ENCODE assay signal across 9 cellular contexts in the genomic region with DNA sequence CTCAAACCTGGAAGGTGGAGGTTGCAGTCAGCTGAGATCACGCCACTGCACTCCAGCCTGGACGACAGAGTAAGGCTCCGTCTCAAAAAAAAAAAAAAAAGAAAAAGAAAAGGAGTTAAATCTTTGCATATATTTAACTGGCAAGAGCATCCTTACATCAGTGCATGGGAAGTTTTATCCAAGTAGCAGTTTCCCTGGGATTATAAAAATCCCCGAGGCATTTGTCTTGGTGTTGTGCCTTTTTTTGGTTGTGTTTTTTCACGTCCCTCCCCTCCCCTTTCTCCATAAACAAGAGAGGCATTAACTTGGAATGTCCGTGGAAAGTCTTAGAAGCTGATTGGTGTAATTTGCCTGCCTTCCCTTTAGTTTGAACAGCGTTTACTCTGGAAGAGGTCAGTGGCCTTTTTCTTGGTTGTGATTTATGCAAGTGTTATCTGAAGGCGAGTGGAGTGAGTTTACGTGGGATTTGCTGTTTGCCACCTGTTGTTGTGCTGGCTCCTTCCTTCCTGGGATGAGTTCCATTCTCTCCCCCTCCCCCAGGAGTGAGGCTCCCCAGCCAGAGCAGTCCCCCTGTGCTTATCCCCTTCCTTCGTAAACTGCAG. TPM values are rescaled to one million over a fixed set of nuclear protein-coding genes. Genes with fewer than 3 reads are reported as not detected.
A peak's percentile ranks its signal among the peaks of the same experiment; 100 is the strongest.
DNase-seq lines count a peak whose midpoint lies in the region; ATAC-seq and TF ChIP-seq lines count a peak whose summit lies in the region.
"Had no signal": no experiment of that assay in that cellular context is flagged by ENCODE, and none has a peak within 500 bp of the region (broad histone marks: within the 10 kb centered on the region; RNA-seq: fewer than 3 reads in every experiment).

No MANE protein-coding gene starts in this region.

- peaks cover 34 to 90% (median 80%) of the 10 kb centered on the region in 4 donors for H3K4me1 ChIP-seq in liver (ENCODE audit: control insufficient read depth in 4 of 4, insufficient read depth in 4 of 4, low read length in 3 of 4)
- H3K4me1 ChIP-seq in thoracic aorta (ENCODE audit: control insufficient read depth in 1 of 2, low read depth in 2 of 2): peaks cover 68 to 95% of the 10 kb centered on the region in 2 donors

- TF ChIP-seq CTCF in liver (IDR thresholded peaks at IDR 0.05; ENCODE audit: low read depth, low read length, missing input control) (no peak), thoracic aorta (IDR thresholded peaks at IDR 0.05) (no peak)

- DNase-seq in activated CD4-positive, alpha-beta memory T cell treated with anti-CD3 and anti-CD28 coated beads, Interleukin-2, amount 10 ng/mL, durations not matched to agents 7 days and 5 days: no peak
- no peak for DNase-seq in activated CD4-positive, alpha-beta memory T cell treated with anti-CD3 and anti-CD28 coated beads for 36 hours
- peak; percentile 39 for DNase-seq in astrocyte of the hippocampus (ENCODE audit: low read depth, low spot score)
- DNase-seq in thoracic aorta (ENCODE audit: low spot score): no peak
- no peak for DNase-seq in NK-92 treated with Interleukin-12 subunit alpha and Interleukin-12 subunit beta, amount 100 ng/mL, for 24 hours (lab: John Stamatoyannopoulos, UW)
- DNase-seq in GM03348 (ENCODE audit: low spot score): no peak
- DNase-seq: NCI-H1436 had no signal

- H3K27ac ChIP-seq in liver (ENCODE audit: low read depth in 1 of 2, low read length in 2 of 2) (peak overlapping the region; percentile 91), thoracic aorta (peak overlapping the region; percentile 99 to 100)

- no peaks in the 10 kb centered on the region for H3K27me3 Mint-ChIP-seq in activated CD4-positive, alpha-beta memory T cell treated with anti-CD3 and anti-CD28 coated beads, Interleukin-2, amount 10 ng/mL, durations not matched to agents 7 days and 5 days
- no peaks in the 10 kb centered on the region for H3K27me3 Mint-ChIP-seq in activated CD4-positive, alpha-beta memory T cell treated with anti-CD3 and anti-CD28 coated beads for 36 hours

- H3K9ac ChIP-seq in liver (ENCODE audit: low read depth in 1 of 2, low read length in 2 of 2): no peak overlapping the region

- H3K4me3 ChIP-seq in liver (ENCODE audit: low read depth in 1 of 3, low read length in 3 of 3): no peak overlapping the region
- peak overlapping the region; percentile 96 for H3K4me3 ChIP-seq in thoracic aorta

- intact Hi-C loops in activated CD4-positive, alpha-beta memory T cell treated with anti-CD3 and anti-CD28 coated beads for 36 hours (cut with micrococcal nuclease): loop anchor here (1.0 to 5.0 kb wide), 4 partner anchors 32 to 227 kb away; no protein-coding TSS in a partner anchor

- ATAC-seq in thoracic aorta (ENCODE audit: insufficient number of reproducible peaks, low FRiP score, low read depth) (no peak), GM21717 (IDR thresholded peaks at IDR 0.05; ENCODE audit: unreplicated experiment) (no peak)

- H3K27ac Mint-ChIP-seq in activated CD4-positive, alpha-beta memory T cell treated with anti-CD3 and anti-CD28 coated beads, Interleukin-2, amount 10 ng/mL, durations not matched to agents 7 days and 5 days: peak overlapping the region; percentile 87
- no peak overlapping the region for H3K27ac Mint-ChIP-seq in activated CD4-positive, alpha-beta memory T cell treated with anti-CD3 and anti-CD28 coated beads for 36 hours

- H3K4me3 Mint-ChIP-seq in activated CD4-positive, alpha-beta memory T cell treated with anti-CD3 and anti-CD28 coated beads, Interleukin-2, amount 10 ng/mL, durations not matched to agents 7 days and 5 days: peak overlapping the region; percentile 25
- no peak overlapping the region for H3K4me3 Mint-ChIP-seq in activated CD4-positive, alpha-beta memory T cell treated with anti-CD3 and anti-CD28 coated beads for 36 hours

- CTCF ChIA-PET in activated CD4-positive, alpha-beta memory T cell treated with anti-CD3 and anti-CD28 coated beads, Interleukin-2, amount 10 ng/mL, durations not matched to agents 7 days and 5 days (lab: Charles Lee): interaction anchor here (1.1 to 2.2 kb wide), 2 partner anchors 20 to 141 kb away, joined by 3 to 5 read pairs; no protein-coding TSS in a partner anchor
- CTCF ChIA-PET in activated CD4-positive, alpha-beta memory T cell treated with anti-CD3 and anti-CD28 coated beads for 36 hours (lab: Charles Lee): interaction anchor here (1.8 kb wide), 1 partner anchor 276 kb away, joined by 6 read pairs; the partner anchor contains the start of genes MRPS12 and SARS2

- WGBS in liver: 34% methylated on average over 10 of the region's 10 CpGs

- POLR2A ChIA-PET in activated CD4-positive, alpha-beta memory T cell treated with anti-CD3 and anti-CD28 coated beads, Interleukin-2, amount 10 ng/mL, durations not matched to agents 7 days and 5 days (lab: Charles Lee): no interaction called here
- POLR2A ChIA-PET in activated CD4-positive, alpha-beta memory T cell treated with anti-CD3 and anti-CD28 coated beads for 36 hours (lab: Charles Lee): no interaction called here

- peak; percentile 14 to 27 for TF ChIP-seq RAD21 in liver (IDR thresholded peaks at IDR 0.05)

- no peaks in the 10 kb centered on the region for H3K9me3 Mint-ChIP-seq in activated CD4-positive, alpha-beta memory T cell treated with anti-CD3 and anti-CD28 coated beads, Interleukin-2, amount 10 ng/mL, durations not matched to agents 7 days and 5 days
- H3K9me3 Mint-ChIP-seq in activated CD4-positive, alpha-beta memory T cell treated with anti-CD3 and anti-CD28 coated beads for 36 hours: no peaks in the 10 kb centered on the region

- peaks cover 77% of the 10 kb centered on the region for H3K36me3 Mint-ChIP-seq in activated CD4-positive, alpha-beta memory T cell treated with anti-CD3 and anti-CD28 coated beads, Interleukin-2, amount 10 ng/mL, durations not matched to agents 7 days and 5 days (ENCODE audit: low read depth)
- H3K36me3 Mint-ChIP-seq in activated CD4-positive, alpha-beta memory T cell treated with anti-CD3 and anti-CD28 coated beads for 36 hours: peaks cover 9% of the 10 kb centered on the region

- H3K9me3 ChIP-seq in liver (ENCODE audit: control insufficient read depth in 4 of 4, low read length in 3 of 4) (no peaks in the 10 kb centered on the region), thoracic aorta (no peaks in the 10 kb centered on the region)

- H3K27me3 ChIP-seq in liver (ENCODE audit: control insufficient read depth in 4 of 4, insufficient read depth in 4 of 4, low read length in 3 of 4) (no peaks in the 10 kb centered on the region), thoracic aorta (replicated peaks; ENCODE audit: insufficient read depth) (no peaks in the 10 kb centered on the region)

- H3K36me3 ChIP-seq in liver (ENCODE audit: control insufficient read depth in 4 of 4, insufficient read depth in 3 of 4, low read depth in 1 of 4, low read length in 3 of 4): no peaks in the 10 kb centered on the region
- no peaks in the 10 kb centered on the region for H3K36me3 ChIP-seq in thoracic aorta

- H3K4me1 Mint-ChIP-seq in activated CD4-positive, alpha-beta memory T cell treated with anti-CD3 and anti-CD28 coated beads, Interleukin-2, amount 10 ng/mL, durations not matched to agents 7 days and 5 days: peaks cover 99% of the 10 kb centered on the region
- H3K4me1 Mint-ChIP-seq in activated CD4-positive, alpha-beta memory T cell treated with anti-CD3 and anti-CD28 coated beads for 36 hours (ENCODE audit: low read depth): peaks cover 79% of the 10 kb centered on the region

TF ChIP-seq in liver, 16 proteins besides CTCF, POLR2A, EP300 and RAD21 (continues in another document):
- no peak for TF ChIP-seq GABPA (IDR thresholded peaks at IDR 0.05 in 1 of 2, conservative IDR thresholded peaks at IDR 0.05 in 1 of 2)

RNA-seq across cellular contexts. Expression of gene ACTN4, which starts 7.1 kb away (rescaled TPM):
- total RNA-seq in activated CD4-positive, alpha-beta memory T cell treated with anti-CD3 and anti-CD28 coated beads, Interleukin-2, amount 10 ng/mL, durations not matched to agents 7 days and 5 days: 100 to 1,000 TPM; 532 to 534 TPM
- 100 to 1,000 TPM; 267 to 270 TPM for total RNA-seq in activated CD4-positive, alpha-beta memory T cell treated with anti-CD3 and anti-CD28 coated beads for 36 hours
- total RNA-seq in liver: 100 to 1,000 TPM in 1 of 2 donors, 10 to 100 TPM in 1; 93.9 to 164 TPM
- 100 to 1,000 TPM in 1 of 2 donors, 10 to 100 TPM in 1; 35.4 to 104 TPM for polyA plus RNA-seq in liver
- 1,000 to 10,000 TPM in 1 of 2 donors, 100 to 1,000 TPM in 1; 668 to 1,387 TPM for total RNA-seq in thoracic aorta

RNA-seq across cellular contexts. Expression of gene EIF3K, which starts 35.6 kb away (rescaled TPM):
- total RNA-seq in activated CD4-positive, alpha-beta memory T cell treated with anti-CD3 and anti-CD28 coated beads, Interleukin-2, amount 10 ng/mL, durations not matched to agents 7 days and 5 days: 100 to 1,000 TPM; 297 TPM
- 100 to 1,000 TPM; 273 to 287 TPM for total RNA-seq in activated CD4-positive, alpha-beta memory T cell treated with anti-CD3 and anti-CD28 coated beads for 36 hours
- total RNA-seq in liver: 100 to 1,000 TPM; 130 to 240 TPM
- polyA plus RNA-seq in liver: 100 to 1,000 TPM; 118 to 173 TPM
- 100 to 1,000 TPM; 237 to 302 TPM for total RNA-seq in thoracic aorta

RNA-seq across cellular contexts. Expression of gene MAP4K1, which starts 36.8 kb away (rescaled TPM):
- 100 to 1,000 TPM; 374 to 383 TPM for total RNA-seq in activated CD4-positive, alpha-beta memory T cell treated with anti-CD3 and anti-CD28 coated beads, Interleukin-2, amount 10 ng/mL, durations not matched to agents 7 days and 5 days
- 100 to 1,000 TPM; 205 TPM for total RNA-seq in activated CD4-positive, alpha-beta memory T cell treated with anti-CD3 and anti-CD28 coated beads for 36 hours
- total RNA-seq in liver (1 to 10 TPM; 1.8 to 2.1 TPM), thoracic aorta (10 to 100 TPM in 1 of 2 donors, 1 to 10 TPM in 1; 4.6 to 33.7 TPM)
- polyA plus RNA-seq in liver: 1 to 10 TPM in 1 of 2 donors, under 1 TPM in 1; 0.89 to 3.1 TPM

Comparison
In these comparisons a context has a peak if more than half of its experiments do, and no peak if none do; other contexts are left out.
1. RNA of gene MAP4K1, which starts 36.8 kb away (total RNA-seq): 374 to 383 TPM in activated CD4-positive, alpha-beta memory T cell treated with anti-CD3 and anti-CD28 coated beads, Interleukin-2, amount 10 ng/mL, durations not matched to agents 7 days and 5 days and 205 TPM in activated CD4-positive, alpha-beta memory T cell treated with anti-CD3 and anti-CD28 coated beads for 36 hours; 4.6 to 33.7 TPM in thoracic aorta and 1.8 to 2.1 TPM in liver; every median in the first group is over 4 times any median in the second.